16 cellular contexts compared by ENCODE assay signal in genomic region chr6:123000244-123000770, GRCh38. TPM values are rescaled to one million over a fixed set of nuclear protein-coding genes. Genes with fewer than 3 reads are reported as not detected.
DNase-seq lines count a peak whose midpoint lies in the region; ATAC-seq, FAIRE-seq and TF ChIP-seq lines count a peak whose summit lies in the region.
"Had no signal": no experiment of that assay in that cellular context is flagged by ENCODE, and none has a peak within 500 bp of the region (broad histone marks: within the 10 kb centered on the region; RNA-seq: fewer than 3 reads in every experiment).

No MANE protein-coding gene starts in this region.

- H3K79me2 ChIP-seq in neural cell (replicated peaks; ENCODE audit: insufficient read depth, low read length), result peaks cover 30% of the 10 kb centered on the region

- no peak for FAIRE-seq in D721Med (lab: Jason Lieb, UNC)
- FAIRE-seq: HTR-8/SVneo had no signal

- no peak overlapping the region for H3K4me3 Mint-ChIP-seq in effector memory CD8-positive, alpha-beta T cell
- H3K4me3 Mint-ChIP-seq: CD4-positive, alpha-beta T cell; HFFc6 had no signal

- CTCF ChIA-PET in A673 (lab: Charles Lee), result no interaction called here

- no peaks in the 10 kb centered on the region for H3K9me2 ChIP-seq in neural cell (ENCODE audit: insufficient read depth, low read length)

- H3F3A ChIP-seq in neural cell (ENCODE audit: insufficient read depth, low read length, poor library complexity, severe bottlenecking), result no peaks in the 10 kb centered on the region

- no peak for TF ChIP-seq CTCF in A673 (conservative IDR thresholded peaks at IDR 0.05; ENCODE audit: low read depth, low read length)
- no peak for TF ChIP-seq CTCF in dorsolateral prefrontal cortex (IDR thresholded peaks at IDR 0.05 in 54 of 56, conservative IDR thresholded peaks at IDR 0.05 in 2 of 56; ENCODE audit: low read depth in 1 of 56, partially characterized antibody in 56 of 56)
- no peak for TF ChIP-seq CTCF in neural cell (IDR thresholded peaks at IDR 0.05; ENCODE audit: poor library complexity, severe bottlenecking)
- TF ChIP-seq CTCF in D721Med (IDR thresholded peaks at IDR 0.05; ENCODE audit: insufficient read depth, missing control alignments), result no peak

- no peaks in the 10 kb centered on the region for H3K27me3 ChIP-seq in A673 (replicated peaks; ENCODE audit: insufficient read depth, low read depth, low read length, poor library complexity)
- peaks cover 0 to 22% (median 0%) of the 10 kb centered on the region in 45 donors for H3K27me3 ChIP-seq in dorsolateral prefrontal cortex
- H3K27me3 ChIP-seq in neural cell (ENCODE audit: insufficient read depth, low read depth, low read length), result no peaks in the 10 kb centered on the region
- H3K27me3 ChIP-seq: BLaER1 treated with 17β-estradiol and CSF1 and Interleukin-3, amounts not matched to agents 10 nM and 100 nM had no signal

- peak overlapping the region; percentile 76 for H3K4me2 ChIP-seq in neural cell (ENCODE audit: low read length)
- H3K4me2 ChIP-seq: BLaER1 treated with 17β-estradiol and CSF1 and Interleukin-3, amounts not matched to agents 10 nM and 100 nM had no signal

- intact Hi-C loops in A673 (cut with micrococcal nuclease; ENCODE audit: unreplicated experiment), result no loop called here
- intact Hi-C loops in dorsolateral prefrontal cortex (cut with DNase I), result no loop called here

- H3K36me3 Mint-ChIP-seq in effector memory CD8-positive, alpha-beta T cell (ENCODE audit: insufficient read depth), result no peaks in the 10 kb centered on the region

- H3K27ac Mint-ChIP-seq in effector memory CD8-positive, alpha-beta T cell, result no peak overlapping the region
- H3K27ac Mint-ChIP-seq: CD4-positive, alpha-beta T cell; HFFc6 had no signal

- no peak for TF ChIP-seq RAD21 in neural cell (conservative IDR thresholded peaks at IDR 0.05)

- ATAC-seq in effector memory CD8-positive, alpha-beta T cell (replicated peaks), result no peak

- no peaks in the 10 kb centered on the region for H4K20me1 ChIP-seq in neural cell (ENCODE audit: insufficient read depth)
- H4K20me1 ChIP-seq: BLaER1 treated with 17β-estradiol and CSF1 and Interleukin-3, amounts not matched to agents 10 nM and 100 nM had no signal

- TF ChIP-seq EP300 in neural cell (conservative IDR thresholded peaks at IDR 0.05; ENCODE audit: poor library complexity, severe bottlenecking), result no peak

- H3K9me3 ChIP-seq in A673 (ENCODE audit: low read depth, low read length, poor library complexity, severe bottlenecking) (no peaks in the 10 kb centered on the region), neural cell (ENCODE audit: low read length) (no peaks in the 10 kb centered on the region)

- DNase-seq in DMS79 treated with DMSO at 0.1 percent for 48 hours (lab: John Stamatoyannopoulos, UW), result peak; percentile 20
- no peak for DNase-seq in DMS79 (lab: John Stamatoyannopoulos, UW)
- no peak for DNase-seq in A673 (ENCODE audit: low spot score)
- peak in 1 of 10 donors; percentile 16 for DNase-seq in dorsolateral prefrontal cortex
- DNase-seq in D721Med (ENCODE audit: insufficient read length, low spot score), result no peak
- DNase-seq in hippocampal formation (lab: John Stamatoyannopoulos, UW), result no peak
- DNase-seq in effector memory CD8-positive, alpha-beta T cell, result no peak
- DNase-seq: AML-193; Calu3; CD4-positive, alpha-beta T cell; HCEC 1CT; HFFc6 had no signal

- peaks cover 17% of the 10 kb centered on the region for H3K4me1 ChIP-seq in A673 (ENCODE audit: insufficient read depth, low read length, poor library complexity, severe bottlenecking)
- H3K4me1 ChIP-seq: BLaER1 treated with 17β-estradiol and CSF1 and Interleukin-3, amounts not matched to agents 10 nM and 100 nM had no signal

- no peaks in the 10 kb centered on the region for H3K4me1 Mint-ChIP-seq in effector memory CD8-positive, alpha-beta T cell (ENCODE audit: low read depth in 2 of 2)

- H3K4me3 ChIP-seq in A673 (ENCODE audit: low read depth, low read length, poor library complexity, severe bottlenecking) (peak overlapping the region; percentile 86), dorsolateral prefrontal cortex (peak overlapping the region in 37 of 59 donors; percentile 4 to 86 (median 72)), neural cell (ENCODE audit: low read length) (peak overlapping the region; percentile 85)
- H3K4me3 ChIP-seq: BLaER1 treated with 17β-estradiol and CSF1 and Interleukin-3, amounts not matched to agents 10 nM and 100 nM had no signal

- no peak overlapping the region for H3K9ac ChIP-seq in neural cell (ENCODE audit: low read length)
- H3K9ac ChIP-seq: BLaER1 treated with 17β-estradiol and CSF1 and Interleukin-3, amounts not matched to agents 10 nM and 100 nM had no signal

- peaks cover 2 to 3% of the 10 kb centered on the region in 2 donors for H3K9me3 Mint-ChIP-seq in effector memory CD8-positive, alpha-beta T cell

- H3K27me3 Mint-ChIP-seq in effector memory CD8-positive, alpha-beta T cell, result peaks cover 0 to 22% of the 10 kb centered on the region in 2 donors

- POLR2A ChIA-PET in A673 (lab: Charles Lee; ENCODE audit: low non-redundant PET), result no interaction called here

- no peak overlapping the region for H3K27ac ChIP-seq in A673 (ENCODE audit: low read depth, low read length, poor library complexity, severe bottlenecking)
- H3K27ac ChIP-seq in dorsolateral prefrontal cortex, result no peak overlapping the region
- H3K27ac ChIP-seq in neural cell (ENCODE audit: low read length), result no peak overlapping the region
- H3K27ac ChIP-seq: 22Rv1; BLaER1 treated with 17β-estradiol and CSF1 and Interleukin-3, amounts not matched to agents 10 nM and 100 nM had no signal

- H2AFZ ChIP-seq in neural cell (ENCODE audit: low read depth, low read length), result no peak overlapping the region

- no TSS peak for BruUV-seq in A673 (replicated peaks; lab: Mats Ljungman, UMichigan)

- H3K36me3 ChIP-seq in A673 (ENCODE audit: insufficient read depth, low read length, poor library complexity, severe bottlenecking), result peaks cover 18% of the 10 kb centered on the region
- no peaks in the 10 kb centered on the region for H3K36me3 ChIP-seq in neural cell (ENCODE audit: insufficient read depth, low read length)
- H3K36me3 ChIP-seq: BLaER1 treated with 17β-estradiol and CSF1 and Interleukin-3, amounts not matched to agents 10 nM and 100 nM had no signal

TF ChIP-seq in neural cell, 6 proteins besides CTCF, POLR2A, EP300 and RAD21:
- no peak for TF ChIP-seq MXI1 (conservative IDR thresholded peaks at IDR 0.05; ENCODE audit: poor library complexity, severe bottlenecking)
- TF ChIP-seq EZH2 (IDR thresholded peaks at IDR 0.05; ENCODE audit: borderline replicate concordance, insufficient read depth, low read length, poor library complexity, severe bottlenecking), result no peak
- no peak for TF ChIP-seq TAF1 (IDR thresholded peaks at IDR 0.05; ENCODE audit: low read depth)
- no peak for TF ChIP-seq SMC3 (conservative IDR thresholded peaks at IDR 0.05; ENCODE audit: poor library complexity)

RNA-seq across cellular contexts. Expression of gene CLVS2, which starts 4.3 kb away (rescaled TPM):
- 84.9 and 89.6 TPM in 2 replicates for total RNA-seq in A673 (2021)
- total RNA-seq in dorsolateral prefrontal cortex, result 10 to 100 TPM; 14.1 to 84.5 (median 56.8) TPM
- 11.5 and 12.9 TPM in 2 replicates for polyA plus RNA-seq in neural cell
- polyA minus RNA-seq in neural cell, result 39.4 and 51.2 TPM in 2 replicates
- total RNA-seq: Calu3; CD4-positive, alpha-beta T cell; HFFc6 had no signal
